ENCODE assay signal across 8 cellular contexts in genomic region chr5:65481171-65481575, GRCh38. TPM values are rescaled to one million over a fixed set of nuclear protein-coding genes. Genes with fewer than 3 reads are reported as not detected.
DNase-seq lines count a peak whose midpoint lies in the region; ATAC-seq and TF ChIP-seq lines count a peak whose summit lies in the region.

No MANE protein-coding gene starts in this region.

- peaks cover 27% of the 10 kb centered on the region for H3K4me1 ChIP-seq in ACC112 (ENCODE audit: control insufficient read depth, insufficient read depth, low read length, unreplicated experiment)

- H3K4me3 Mint-ChIP-seq in progenitor cell of endocrine pancreas (ENCODE audit: low read depth) = no peak overlapping the region

- no peaks in the 10 kb centered on the region for H3K27me3 ChIP-seq in ACC112 (ENCODE audit: insufficient read depth, low read length)

- peak overlapping the region; percentile 90 for H3K27ac ChIP-seq in ACC112 (ENCODE audit: low read depth, low read length)

- no peak for DNase-seq in NB4 (ENCODE audit: low read depth)
- no peak for DNase-seq in epithelial cell of proximal tubule (ENCODE audit: low read depth)
- DNase-seq in progenitor cell of endocrine pancreas (ENCODE audit: low spot score, unreplicated experiment) = no peak
- DNase-seq in occipital lobe (lab: John Stamatoyannopoulos, UW) = no peak
- no peak for DNase-seq in effector CD8-positive, alpha-beta T cell (lab: John Stamatoyannopoulos, UW)
- no peak for DNase-seq in activated CD8-positive, alpha-beta memory T cell treated with anti-CD3 and anti-CD28 coated beads, Interleukin-2, amount 50 U/mL, for 48 hours

- H3K79me2 ChIP-seq in ACC112 (ENCODE audit: control insufficient read depth, insufficient read depth, low read length, unreplicated experiment) = peaks cover 44% of the 10 kb centered on the region

- TF ChIP-seq CTCF in NB4 (IDR thresholded peaks at IDR 0.05; ENCODE audit: low read depth, low read length) (no peak), epithelial cell of proximal tubule (conservative IDR thresholded peaks at IDR 0.05; ENCODE audit: low read depth, low read length) (no peak), progenitor cell of endocrine pancreas (IDR thresholded peaks at IDR 0.05; ENCODE audit: unreplicated experiment) (no peak)

- no peaks in the 10 kb centered on the region for H3K36me3 ChIP-seq in ACC112 (ENCODE audit: insufficient read depth, low read length)

- peak overlapping the region; percentile 63 for H2AFZ ChIP-seq in ACC112 (ENCODE audit: low read length, unreplicated experiment)

- ATAC-seq in GM19455 (IDR thresholded peaks at IDR 0.05; ENCODE audit: unreplicated experiment) = peak; percentile 15

- H3K9me3 Mint-ChIP-seq in progenitor cell of endocrine pancreas (ENCODE audit: low read depth) = no peaks in the 10 kb centered on the region

- no peaks in the 10 kb centered on the region for H3K27me3 Mint-ChIP-seq in progenitor cell of endocrine pancreas

- H3K4me3 ChIP-seq in ACC112 (ENCODE audit: low read depth, low read length) (peak overlapping the region; percentile 87), NB4 (ENCODE audit: low read depth, low read length) (peak overlapping the region; percentile 89), epithelial cell of proximal tubule (ENCODE audit: low read depth, low read length) (peak overlapping the region; percentile 63)

- TF ChIP-seq POLR2A in NB4 (IDR thresholded peaks at IDR 0.05; ENCODE audit: extremely low read depth, insufficient read length) = no peak

- H3K4me1 Mint-ChIP-seq in progenitor cell of endocrine pancreas (ENCODE audit: low read depth) = peaks cover 16% of the 10 kb centered on the region

- H3K27ac Mint-ChIP-seq in progenitor cell of endocrine pancreas = peak overlapping the region; percentile 92

- no peaks in the 10 kb centered on the region for H3K36me3 Mint-ChIP-seq in progenitor cell of endocrine pancreas (ENCODE audit: insufficient read depth)

RNA-seq across cellular contexts. Expression of gene ADAMTS6, which starts 0.5 kb away (rescaled TPM):
- total RNA-seq in epithelial cell of proximal tubule = 3.5 and 12.1 TPM in 2 replicates
- 12.3 and 13.0 TPM in 2 replicates for total RNA-seq in progenitor cell of endocrine pancreas
- 17.5 TPM for total RNA-seq in occipital lobe
